Comparison of ENCODE assay signal across 1 cellular context in genomic region chr17:67421869-67422273, GRCh38.
A peak's percentile ranks its signal among the peaks of the same experiment; 100 is the strongest.
TF ChIP-seq lines count a peak whose summit lies in the region.

No MANE protein-coding gene starts in this region.

TF ChIP-seq in IMR-90, 13 proteins besides CTCF, POLR2A, EP300 and RAD21:
- TF ChIP-seq, protein P1, sequence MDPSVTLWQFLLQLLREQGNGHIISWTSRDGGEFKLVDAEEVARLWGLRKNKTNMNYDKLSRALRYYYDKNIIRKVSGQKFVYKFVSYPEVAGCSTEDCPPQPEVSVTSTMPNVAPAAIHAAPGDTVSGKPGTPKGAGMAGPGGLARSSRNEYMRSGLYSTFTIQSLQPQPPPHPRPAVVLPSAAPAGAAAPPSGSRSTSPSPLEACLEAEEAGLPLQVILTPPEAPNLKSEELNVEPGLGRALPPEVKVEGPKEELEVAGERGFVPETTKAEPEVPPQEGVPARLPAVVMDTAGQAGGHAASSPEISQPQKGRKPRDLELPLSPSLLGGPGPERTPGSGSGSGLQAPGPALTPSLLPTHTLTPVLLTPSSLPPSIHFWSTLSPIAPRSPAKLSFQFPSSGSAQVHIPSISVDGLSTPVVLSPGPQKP (IDR thresholded peaks at IDR 0.05; ENCODE audit: borderline replicate concordance, low read depth, low read length), result no peak
- TF ChIP-seq RCOR1 (IDR thresholded peaks at IDR 0.05; ENCODE audit: insufficient replicate concordance, low read length), result no peak
- TF ChIP-seq MXI1 (IDR thresholded peaks at IDR 0.05; ENCODE audit: borderline replicate concordance, low read depth, low read length), result no peak
- peak; percentile 83; the same call in 1 of the 2 replicates for TF ChIP-seq FOS (IDR thresholded peaks at IDR 0.05; ENCODE audit: low read depth, low read length)
- peak; percentile 55; the same call in 1 of the 2 replicates for TF ChIP-seq BHLHE40 (IDR thresholded peaks at IDR 0.05; ENCODE audit: low read depth, low read length)
- peak; percentile 45; the same call in 1 of the 2 replicates for TF ChIP-seq MAZ (IDR thresholded peaks at IDR 0.05; ENCODE audit: borderline replicate concordance, low read depth, low read length)
- peak; percentile 84 for TF ChIP-seq CEBPB (IDR thresholded peaks at IDR 0.05; ENCODE audit: low read depth, low read length)
